In the genomic region with DNA sequence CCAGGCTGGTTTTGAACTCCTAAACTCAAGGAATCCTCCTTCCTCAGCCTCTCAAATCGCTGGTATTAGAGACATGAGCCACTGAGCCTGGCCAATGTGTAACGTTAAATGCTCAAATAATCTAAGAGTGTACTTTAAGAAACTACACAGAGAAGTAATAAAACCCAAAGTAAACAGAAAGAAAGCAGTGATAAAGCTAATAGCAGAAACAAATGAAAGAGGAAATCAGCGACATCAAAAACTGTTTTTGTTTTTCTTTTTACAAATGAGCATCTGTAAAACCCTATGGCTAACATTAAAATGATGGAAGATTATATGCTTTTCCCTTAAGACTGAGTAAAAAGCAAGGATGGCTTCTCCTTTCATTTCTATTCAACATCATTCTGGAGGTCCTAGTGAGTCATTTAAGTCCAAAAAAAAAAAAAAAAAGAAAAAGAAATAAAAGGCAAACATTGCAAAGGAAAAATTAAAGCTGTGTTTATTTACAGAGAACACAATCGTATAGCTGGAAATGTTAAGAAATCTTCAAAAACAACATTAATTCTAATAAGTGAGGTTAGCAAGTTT, we compare ENCODE assay signal across 18 cellular contexts. TPM values are rescaled to one million over a fixed set of nuclear protein-coding genes. Genes with fewer than 3 reads are reported as not detected.
DNase-seq lines count a peak whose midpoint lies in the region; ATAC-seq and TF ChIP-seq lines count a peak whose summit lies in the region.
"Had no signal": no experiment of that assay in that cellular context is flagged by ENCODE, and none has a peak within 500 bp of the region (broad histone marks: within the 10 kb centered on the region; RNA-seq: fewer than 3 reads in every experiment).

No MANE protein-coding gene starts in this region.

- intact Hi-C loops in dendritic cell treated with granulocyte-macrophage colony-stimulating factor and Interleukin-4, amounts not matched to agents 40 ng/mL and 50 ng/mL, for 4 days (cut with micrococcal nuclease), result no loop called here

- H3K4me1 Mint-ChIP-seq in dendritic cell treated with granulocyte-macrophage colony-stimulating factor and Interleukin-4, amounts not matched to agents 40 ng/mL and 50 ng/mL, for 4 days (ENCODE audit: low read depth), result peaks cover 10% of the 10 kb centered on the region
- H3K4me1 Mint-ChIP-seq in mesothelial cell of epicardium, result no peaks in the 10 kb centered on the region
- H3K4me1 Mint-ChIP-seq in stimulated activated effector memory CD8-positive, alpha-beta T cell treated with anti-CD3 and anti-CD28 coated beads, Interleukin-12 subunit alpha, Interleukin-12 subunit beta, amount 100 ng/mL, for 72 hours, result no peaks in the 10 kb centered on the region
- H3K4me1 Mint-ChIP-seq: CD4-positive, CD25-positive, alpha-beta regulatory T cell had no signal

- H3K36me3 Mint-ChIP-seq in dendritic cell treated with granulocyte-macrophage colony-stimulating factor and Interleukin-4, amounts not matched to agents 40 ng/mL and 50 ng/mL, for 4 days (ENCODE audit: low read depth), result no peaks in the 10 kb centered on the region
- no peaks in the 10 kb centered on the region for H3K36me3 Mint-ChIP-seq in mesothelial cell of epicardium
- no peaks in the 10 kb centered on the region for H3K36me3 Mint-ChIP-seq in stimulated activated effector memory CD8-positive, alpha-beta T cell treated with anti-CD3 and anti-CD28 coated beads, Interleukin-12 subunit alpha, Interleukin-12 subunit beta, amount 100 ng/mL, for 72 hours
- no peaks in the 10 kb centered on the region for H3K36me3 Mint-ChIP-seq in activated naive CD4-positive, alpha-beta T cell treated with anti-CD3 and anti-CD28 coated beads, Interleukin-2, amount 50 U/mL, for 72 hours
- H3K36me3 Mint-ChIP-seq: CD4-positive, CD25-positive, alpha-beta regulatory T cell had no signal

- no peak for TF ChIP-seq CTCF in mesothelial cell of epicardium (IDR thresholded peaks at IDR 0.05; ENCODE audit: unreplicated experiment)

- ATAC-seq in HG02759 (IDR thresholded peaks at IDR 0.05; ENCODE audit: unreplicated experiment), result no peak
- no peak for ATAC-seq in stimulated activated effector memory CD8-positive, alpha-beta T cell treated with anti-CD3 and anti-CD28 coated beads, Interleukin-12 subunit alpha, Interleukin-12 subunit beta, amount 100 ng/mL, for 72 hours
- ATAC-seq in activated naive CD4-positive, alpha-beta T cell treated with anti-CD3 and anti-CD28 coated beads, Interleukin-2, amount 50 U/mL, for 72 hours, result no peak
- ATAC-seq: GM12878 had no signal

- peak overlapping the region; percentile 39 for H3K27ac Mint-ChIP-seq in dendritic cell treated with granulocyte-macrophage colony-stimulating factor and Interleukin-4, amounts not matched to agents 40 ng/mL and 50 ng/mL, for 4 days
- H3K27ac Mint-ChIP-seq in mesothelial cell of epicardium, result peak overlapping the region; percentile 54
- H3K27ac Mint-ChIP-seq in stimulated activated effector memory CD8-positive, alpha-beta T cell treated with anti-CD3 and anti-CD28 coated beads, Interleukin-12 subunit alpha, Interleukin-12 subunit beta, amount 100 ng/mL, for 72 hours, result no peak overlapping the region
- no peak overlapping the region for H3K27ac Mint-ChIP-seq in activated naive CD4-positive, alpha-beta T cell treated with anti-CD3 and anti-CD28 coated beads, Interleukin-2, amount 50 U/mL, for 72 hours
- H3K27ac Mint-ChIP-seq: CD4-positive, CD25-positive, alpha-beta regulatory T cell had no signal

- no peaks in the 10 kb centered on the region for H3K27me3 Mint-ChIP-seq in dendritic cell treated with granulocyte-macrophage colony-stimulating factor and Interleukin-4, amounts not matched to agents 40 ng/mL and 50 ng/mL, for 4 days
- no peaks in the 10 kb centered on the region for H3K27me3 Mint-ChIP-seq in mesothelial cell of epicardium (ENCODE audit: low read depth)
- H3K27me3 Mint-ChIP-seq: CD4-positive, CD25-positive, alpha-beta regulatory T cell had no signal

- peaks cover 12% of the 10 kb centered on the region for H3K9me3 Mint-ChIP-seq in dendritic cell treated with granulocyte-macrophage colony-stimulating factor and Interleukin-4, amounts not matched to agents 40 ng/mL and 50 ng/mL, for 4 days
- peaks cover 13% of the 10 kb centered on the region for H3K9me3 Mint-ChIP-seq in mesothelial cell of epicardium
- H3K9me3 Mint-ChIP-seq in stimulated activated effector memory CD8-positive, alpha-beta T cell treated with anti-CD3 and anti-CD28 coated beads, Interleukin-12 subunit alpha, Interleukin-12 subunit beta, amount 100 ng/mL, for 72 hours, result peaks cover 6% of the 10 kb centered on the region
- H3K9me3 Mint-ChIP-seq in activated naive CD4-positive, alpha-beta T cell treated with anti-CD3 and anti-CD28 coated beads, Interleukin-2, amount 50 U/mL, for 72 hours, result peaks cover 4 to 11% of the 10 kb centered on the region in 2 donors

- DNase-seq in DMS53 (lab: John Stamatoyannopoulos, UW), result peak; percentile 34
- peak; percentile 53 for DNase-seq in NCI-H2196 (lab: John Stamatoyannopoulos, UW; ENCODE audit: unreplicated experiment)
- DNase-seq in mesothelial cell of epicardium (ENCODE audit: low spot score in 2 of 2, unreplicated experiment in 2 of 2), result no peak
- no peak for DNase-seq in activated T-cell treated with anti-CD3 and anti-CD28 coated beads, Interleukin-2, amount 50 U/mL, for 48 hours
- no peak for DNase-seq in stimulated activated effector memory CD8-positive, alpha-beta T cell treated with anti-CD3 and anti-CD28 coated beads, Interleukin-12 subunit alpha, Interleukin-12 subunit beta, amount 100 ng/mL, for 72 hours (ENCODE audit: low spot score in 2 of 2)
- DNase-seq in activated naive CD4-positive, alpha-beta T cell treated with anti-CD3 and anti-CD28 coated beads, Interleukin-2, amount 50 U/mL, for 72 hours (ENCODE audit: low spot score in 2 of 2), result no peak
- DNase-seq: AML-193; CD4-positive, CD25-positive, alpha-beta regulatory T cell; DMS79; GOT3; MM.1S; NCI-H1105 treated with DMSO at 0.1 percent for 48 hours; NCI-H187; NCI-H510A; RPMI8226 had no signal

- H3K4me3 Mint-ChIP-seq in dendritic cell treated with granulocyte-macrophage colony-stimulating factor and Interleukin-4, amounts not matched to agents 40 ng/mL and 50 ng/mL, for 4 days, result no peak overlapping the region
- no peak overlapping the region for H3K4me3 Mint-ChIP-seq in mesothelial cell of epicardium
- H3K4me3 Mint-ChIP-seq in stimulated activated effector memory CD8-positive, alpha-beta T cell treated with anti-CD3 and anti-CD28 coated beads, Interleukin-12 subunit alpha, Interleukin-12 subunit beta, amount 100 ng/mL, for 72 hours, result no peak overlapping the region
- H3K4me3 Mint-ChIP-seq: CD4-positive, CD25-positive, alpha-beta regulatory T cell had no signal

RNA-seq across cellular contexts. Expression of a gene that starts 36.8 kb away (rescaled TPM):
- 123 to 131 TPM (median 123 TPM) in 3 replicates for total RNA-seq in mesothelial cell of epicardium
- 10 to 100 TPM in 1 of 2 donors, 1 to 10 TPM in 1; 9.2 to 17.1 TPM for total RNA-seq in activated naive CD4-positive, alpha-beta T cell treated with anti-CD3 and anti-CD28 coated beads, Interleukin-2, amount 50 U/mL, for 72 hours

Comparison
In these comparisons a context has a peak if more than half of its experiments do, and no peak if none do; other contexts are left out.
1. DNase-seq: peak in DMS53 (single experiment) and NCI-H2196 (single experiment); none in mesothelial cell of epicardium (0 of 2), activated T-cell treated with anti-CD3 and anti-CD28 coated beads, Interleukin-2, amount 50 U/mL, for 48 hours (0 of 2), stimulated activated effector memory CD8-positive, alpha-beta T cell treated with anti-CD3 and anti-CD28 coated beads, Interleukin-12 subunit alpha, Interleukin-12 subunit beta, amount 100 ng/mL, for 72 hours (0 of 2) and activated naive CD4-positive, alpha-beta T cell treated with anti-CD3 and anti-CD28 coated beads, Interleukin-2, amount 50 U/mL, for 72 hours (0 of 2).
2. H3K27ac Mint-ChIP-seq: peak in dendritic cell treated with granulocyte-macrophage colony-stimulating factor and Interleukin-4, amounts not matched to agents 40 ng/mL and 50 ng/mL, for 4 days (single experiment) and mesothelial cell of epicardium (single experiment); none in stimulated activated effector memory CD8-positive, alpha-beta T cell treated with anti-CD3 and anti-CD28 coated beads, Interleukin-12 subunit alpha, Interleukin-12 subunit beta, amount 100 ng/mL, for 72 hours (single experiment) and activated naive CD4-positive, alpha-beta T cell treated with anti-CD3 and anti-CD28 coated beads, Interleukin-2, amount 50 U/mL, for 72 hours (0 of 2).